2 cellular contexts compared by ENCODE assay signal in the genomic region with DNA sequence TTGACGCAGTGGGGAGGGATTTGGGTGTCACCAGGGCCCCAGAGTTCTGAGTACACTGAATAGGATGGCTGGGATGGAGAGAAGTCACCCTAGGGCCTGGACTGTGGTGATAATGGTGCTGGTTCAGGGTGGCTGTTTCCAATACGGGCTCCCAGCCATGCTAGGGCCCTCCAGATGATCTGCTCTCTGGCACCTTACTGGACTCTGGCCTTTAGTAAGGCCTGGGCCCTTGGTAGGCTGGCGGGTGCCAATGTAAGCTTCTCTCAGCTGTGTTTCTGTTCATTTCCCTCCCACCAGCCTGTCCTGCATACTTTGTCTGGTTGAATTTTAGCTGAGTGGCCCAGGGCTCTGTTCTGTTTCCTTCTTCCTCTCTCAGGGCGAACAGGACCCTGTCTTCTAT.
TF ChIP-seq lines count a peak whose summit lies in the region.

No MANE protein-coding gene starts in this region.

TF ChIP-seq in liver, 16 proteins besides CTCF, POLR2A, EP300 and RAD21:
- TF ChIP-seq HNF4G (IDR thresholded peaks at IDR 0.05), result peak; percentile 19
- peak; percentile 54 for TF ChIP-seq YY1 (IDR thresholded peaks at IDR 0.05)
- TF ChIP-seq TAF1 (conservative IDR thresholded peaks at IDR 0.05), result no peak
- TF ChIP-seq, protein P1, sequence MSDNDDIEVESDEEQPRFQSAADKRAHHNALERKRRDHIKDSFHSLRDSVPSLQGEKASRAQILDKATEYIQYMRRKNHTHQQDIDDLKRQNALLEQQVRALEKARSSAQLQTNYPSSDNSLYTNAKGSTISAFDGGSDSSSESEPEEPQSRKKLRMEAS (IDR thresholded peaks at IDR 0.05), result peak; percentile 37
- TF ChIP-seq SP1 (IDR thresholded peaks at IDR 0.05), result peak; percentile 64
- TF ChIP-seq RXRA (IDR thresholded peaks at IDR 0.05), result peak; percentile 12 to 57
- TF ChIP-seq, protein P2, sequence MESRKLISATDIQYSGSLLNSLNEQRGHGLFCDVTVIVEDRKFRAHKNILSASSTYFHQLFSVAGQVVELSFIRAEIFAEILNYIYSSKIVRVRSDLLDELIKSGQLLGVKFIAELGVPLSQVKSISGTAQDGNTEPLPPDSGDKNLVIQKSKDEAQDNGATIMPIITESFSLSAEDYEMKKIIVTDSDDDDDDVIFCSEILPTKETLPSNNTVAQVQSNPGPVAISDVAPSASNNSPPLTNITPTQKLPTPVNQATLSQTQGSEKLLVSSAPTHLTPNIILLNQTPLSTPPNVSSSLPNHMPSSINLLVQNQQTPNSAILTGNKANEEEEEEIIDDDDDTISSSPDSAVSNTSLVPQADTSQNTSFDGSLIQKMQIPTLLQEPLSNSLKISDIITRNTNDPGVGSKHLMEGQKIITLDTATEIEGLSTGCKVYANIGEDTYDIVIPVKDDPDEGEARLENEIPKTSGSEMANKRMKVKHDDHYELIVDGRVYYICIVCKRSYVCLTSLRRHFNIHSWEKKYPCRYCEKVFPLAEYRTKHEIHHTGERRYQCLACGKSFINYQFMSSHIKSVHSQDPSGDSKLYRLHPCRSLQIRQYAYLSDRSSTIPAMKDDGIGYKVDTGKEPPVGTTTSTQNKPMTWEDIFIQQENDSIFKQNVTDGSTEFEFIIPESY (IDR thresholded peaks at IDR 0.05), result no peak
- no peak for TF ChIP-seq FOXA2 (IDR thresholded peaks at IDR 0.05)
- peak; percentile 74 to 84 for TF ChIP-seq HNF4A (conservative IDR thresholded peaks at IDR 0.05)

TF ChIP-seq in HepG2, 621 proteins besides CTCF, POLR2A, EP300 and RAD21:
- TF ChIP-seq, protein P3, sequence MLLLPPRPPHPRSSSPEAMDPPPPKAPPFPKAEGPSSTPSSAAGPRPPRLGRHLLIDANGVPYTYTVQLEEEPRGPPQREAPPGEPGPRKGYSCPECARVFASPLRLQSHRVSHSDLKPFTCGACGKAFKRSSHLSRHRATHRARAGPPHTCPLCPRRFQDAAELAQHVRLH (CRISPR knock-in tag; IDR thresholded peaks at IDR 0.05; ENCODE audit: borderline replicate concordance, low read depth), result no peak
- no peak for TF ChIP-seq SMAD9 (CRISPR knock-in tag; IDR thresholded peaks at IDR 0.05)
- no peak for TF ChIP-seq NR2F2 (IDR thresholded peaks at IDR 0.05; ENCODE audit: borderline replicate concordance, low read depth)
- no peak for TF ChIP-seq FOXA1 (IDR thresholded peaks at IDR 0.05)
- TF ChIP-seq FOXA1 (CRISPR knock-in tag; IDR thresholded peaks at IDR 0.05), result no peak
- no peak for TF ChIP-seq TARDBP (CRISPR knock-in tag; IDR thresholded peaks at IDR 0.05)
- TF ChIP-seq, protein P4, sequence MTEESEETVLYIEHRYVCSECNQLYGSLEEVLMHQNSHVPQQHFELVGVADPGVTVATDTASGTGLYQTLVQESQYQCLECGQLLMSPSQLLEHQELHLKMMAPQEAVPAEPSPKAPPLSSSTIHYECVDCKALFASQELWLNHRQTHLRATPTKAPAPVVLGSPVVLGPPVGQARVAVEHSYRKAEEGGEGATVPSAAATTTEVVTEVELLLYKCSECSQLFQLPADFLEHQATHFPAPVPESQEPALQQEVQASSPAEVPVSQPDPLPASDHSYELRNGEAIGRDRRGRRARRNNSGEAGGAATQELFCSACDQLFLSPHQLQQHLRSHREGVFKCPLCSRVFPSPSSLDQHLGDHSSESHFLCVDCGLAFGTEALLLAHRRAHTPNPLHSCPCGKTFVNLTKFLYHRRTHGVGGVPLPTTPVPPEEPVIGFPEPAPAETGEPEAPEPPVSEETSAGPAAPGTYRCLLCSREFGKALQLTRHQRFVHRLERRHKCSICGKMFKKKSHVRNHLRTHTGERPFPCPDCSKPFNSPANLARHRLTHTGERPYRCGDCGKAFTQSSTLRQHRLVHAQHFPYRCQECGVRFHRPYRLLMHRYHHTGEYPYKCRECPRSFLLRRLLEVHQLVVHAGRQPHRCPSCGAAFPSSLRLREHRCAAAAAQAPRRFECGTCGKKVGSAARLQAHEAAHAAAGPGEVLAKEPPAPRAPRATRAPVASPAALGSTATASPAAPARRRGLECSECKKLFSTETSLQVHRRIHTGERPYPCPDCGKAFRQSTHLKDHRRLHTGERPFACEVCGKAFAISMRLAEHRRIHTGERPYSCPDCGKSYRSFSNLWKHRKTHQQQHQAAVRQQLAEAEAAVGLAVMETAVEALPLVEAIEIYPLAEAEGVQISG (CRISPR knock-in tag; IDR thresholded peaks at IDR 0.05), result no peak
